Comparison of ENCODE assay signal across 17 cellular contexts in the genomic region with DNA sequence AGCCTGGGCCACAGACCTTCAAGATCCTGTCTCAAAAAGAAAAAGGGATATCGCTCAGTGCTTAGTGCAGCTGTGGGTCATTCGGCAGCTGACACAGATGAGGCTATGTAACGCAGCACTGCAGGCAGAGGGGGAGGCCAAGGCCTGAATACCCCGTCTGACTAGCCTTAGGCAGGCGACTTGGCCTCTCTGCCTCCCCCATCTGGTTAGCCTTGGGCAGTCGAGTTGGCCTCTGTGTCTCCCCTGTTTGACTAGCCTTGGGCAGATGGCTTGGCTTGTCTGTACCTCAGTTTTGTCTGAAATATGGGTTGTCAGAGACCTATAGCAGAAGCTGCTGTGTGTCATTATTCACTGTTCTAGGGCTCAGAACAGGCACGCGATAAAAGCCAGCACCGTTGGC.
"Had no signal": no experiment of that assay in that cellular context is flagged by ENCODE, and none has a peak within 500 bp of the region (broad histone marks: within the 10 kb centered on the region; RNA-seq: fewer than 3 reads in every experiment).

No MANE protein-coding gene starts in this region.

- H3K27ac ChIP-seq: colonic mucosa, esophagus muscularis mucosa, pancreas, psoas muscle, right atrium auricular region, tibial artery, VCaP had no signal

- H3K9me3 ChIP-seq: colonic mucosa, esophagus muscularis mucosa, pancreas, psoas muscle, right atrium auricular region, tibial artery had no signal

- FAIRE-seq: frontal cortex, pancreas had no signal

- H3K36me3 ChIP-seq: colonic mucosa, pancreas, right atrium auricular region had no signal

- H3K27me3 ChIP-seq: colonic mucosa, dorsolateral prefrontal cortex, esophagus muscularis mucosa, pancreas, right atrium auricular region, tibial artery had no signal

- ATAC-seq: activated CD4-positive, CD25-positive, alpha-beta regulatory T cell treated with anti-CD3 and anti-CD28 coated beads, Interleukin-2, amount 50 U/mL, for 24 hours; effector memory CD8-positive, alpha-beta T cell; psoas muscle had no signal

- H3K4me1 ChIP-seq: colonic mucosa, esophagus muscularis mucosa, pancreas, psoas muscle, right atrium auricular region, tibial artery had no signal

- H3K4me3 ChIP-seq: colonic mucosa, esophagus muscularis mucosa, pancreas, psoas muscle, right atrium auricular region, tibial artery had no signal

- DNase-seq: activated CD4-positive, alpha-beta T cell treated with anti-CD3 and anti-CD28 coated beads, Interleukin-2, amount 50 U/mL, for 1 hour; activated CD8-positive, alpha-beta T cell treated with anti-CD3 and anti-CD28 coated beads, Interleukin-2, amount 10 ng/mL, durations not matched to agents 7 days and 5 days; aorta; colonic mucosa; effector memory CD8-positive, alpha-beta T cell; hippocampal formation; psoas muscle; stimulated activated CD4-positive, alpha-beta T cell treated with anti-CD3 and anti-CD28 coated beads, Interleukin-4, amount 100 ng/mL, for 4 hours; T-helper 2 cell; tibial artery had no signal
